ENCODE assay signal across 2 cellular contexts in the genomic region with DNA sequence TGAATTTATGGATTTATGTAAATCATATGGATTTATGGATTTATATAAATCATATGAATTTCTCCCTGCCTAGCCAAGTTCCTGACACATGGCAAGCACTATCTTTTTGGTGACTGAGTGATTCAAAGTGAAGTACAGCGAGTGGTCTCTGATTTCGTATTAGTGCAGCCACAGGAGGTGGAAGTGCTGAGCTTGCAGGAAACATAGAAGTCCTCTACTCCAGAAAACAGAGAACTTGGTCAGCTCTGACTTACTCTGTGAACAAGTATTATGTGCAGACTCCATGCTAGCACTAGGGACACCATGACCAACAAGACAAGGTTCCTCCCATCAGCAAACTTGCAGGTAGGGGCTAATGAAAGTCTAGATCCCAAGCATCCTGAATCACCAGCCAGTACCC.
TF ChIP-seq lines count a peak whose summit lies in the region.

No MANE protein-coding gene starts in this region.

TF ChIP-seq in IMR-90, 13 proteins besides CTCF, POLR2A, EP300 and RAD21 (continued from another document):
- peak; percentile 80 for TF ChIP-seq MAFK (IDR thresholded peaks at IDR 0.05; ENCODE audit: low read depth, low read length)

TF ChIP-seq in liver, 16 proteins besides CTCF, POLR2A, EP300 and RAD21:
- TF ChIP-seq, protein P1, sequence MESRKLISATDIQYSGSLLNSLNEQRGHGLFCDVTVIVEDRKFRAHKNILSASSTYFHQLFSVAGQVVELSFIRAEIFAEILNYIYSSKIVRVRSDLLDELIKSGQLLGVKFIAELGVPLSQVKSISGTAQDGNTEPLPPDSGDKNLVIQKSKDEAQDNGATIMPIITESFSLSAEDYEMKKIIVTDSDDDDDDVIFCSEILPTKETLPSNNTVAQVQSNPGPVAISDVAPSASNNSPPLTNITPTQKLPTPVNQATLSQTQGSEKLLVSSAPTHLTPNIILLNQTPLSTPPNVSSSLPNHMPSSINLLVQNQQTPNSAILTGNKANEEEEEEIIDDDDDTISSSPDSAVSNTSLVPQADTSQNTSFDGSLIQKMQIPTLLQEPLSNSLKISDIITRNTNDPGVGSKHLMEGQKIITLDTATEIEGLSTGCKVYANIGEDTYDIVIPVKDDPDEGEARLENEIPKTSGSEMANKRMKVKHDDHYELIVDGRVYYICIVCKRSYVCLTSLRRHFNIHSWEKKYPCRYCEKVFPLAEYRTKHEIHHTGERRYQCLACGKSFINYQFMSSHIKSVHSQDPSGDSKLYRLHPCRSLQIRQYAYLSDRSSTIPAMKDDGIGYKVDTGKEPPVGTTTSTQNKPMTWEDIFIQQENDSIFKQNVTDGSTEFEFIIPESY (IDR thresholded peaks at IDR 0.05), result peak; percentile 17
- TF ChIP-seq YY1 (IDR thresholded peaks at IDR 0.05) (peak; percentile 45), FOXA2 (IDR thresholded peaks at IDR 0.05) (no peak), SP1 (IDR thresholded peaks at IDR 0.05) (no peak), TAF1 (conservative IDR thresholded peaks at IDR 0.05) (no peak), HNF4A (conservative IDR thresholded peaks at IDR 0.05) (no peak), NR2F2 (IDR thresholded peaks at IDR 0.05) (no peak), EGR1 (IDR thresholded peaks at IDR 0.05; ENCODE audit: low read depth in 2 of 2) (peak; percentile 3 to 37)
- TF ChIP-seq, protein P2, sequence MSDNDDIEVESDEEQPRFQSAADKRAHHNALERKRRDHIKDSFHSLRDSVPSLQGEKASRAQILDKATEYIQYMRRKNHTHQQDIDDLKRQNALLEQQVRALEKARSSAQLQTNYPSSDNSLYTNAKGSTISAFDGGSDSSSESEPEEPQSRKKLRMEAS (IDR thresholded peaks at IDR 0.05), result no peak
- TF ChIP-seq, protein P3, sequence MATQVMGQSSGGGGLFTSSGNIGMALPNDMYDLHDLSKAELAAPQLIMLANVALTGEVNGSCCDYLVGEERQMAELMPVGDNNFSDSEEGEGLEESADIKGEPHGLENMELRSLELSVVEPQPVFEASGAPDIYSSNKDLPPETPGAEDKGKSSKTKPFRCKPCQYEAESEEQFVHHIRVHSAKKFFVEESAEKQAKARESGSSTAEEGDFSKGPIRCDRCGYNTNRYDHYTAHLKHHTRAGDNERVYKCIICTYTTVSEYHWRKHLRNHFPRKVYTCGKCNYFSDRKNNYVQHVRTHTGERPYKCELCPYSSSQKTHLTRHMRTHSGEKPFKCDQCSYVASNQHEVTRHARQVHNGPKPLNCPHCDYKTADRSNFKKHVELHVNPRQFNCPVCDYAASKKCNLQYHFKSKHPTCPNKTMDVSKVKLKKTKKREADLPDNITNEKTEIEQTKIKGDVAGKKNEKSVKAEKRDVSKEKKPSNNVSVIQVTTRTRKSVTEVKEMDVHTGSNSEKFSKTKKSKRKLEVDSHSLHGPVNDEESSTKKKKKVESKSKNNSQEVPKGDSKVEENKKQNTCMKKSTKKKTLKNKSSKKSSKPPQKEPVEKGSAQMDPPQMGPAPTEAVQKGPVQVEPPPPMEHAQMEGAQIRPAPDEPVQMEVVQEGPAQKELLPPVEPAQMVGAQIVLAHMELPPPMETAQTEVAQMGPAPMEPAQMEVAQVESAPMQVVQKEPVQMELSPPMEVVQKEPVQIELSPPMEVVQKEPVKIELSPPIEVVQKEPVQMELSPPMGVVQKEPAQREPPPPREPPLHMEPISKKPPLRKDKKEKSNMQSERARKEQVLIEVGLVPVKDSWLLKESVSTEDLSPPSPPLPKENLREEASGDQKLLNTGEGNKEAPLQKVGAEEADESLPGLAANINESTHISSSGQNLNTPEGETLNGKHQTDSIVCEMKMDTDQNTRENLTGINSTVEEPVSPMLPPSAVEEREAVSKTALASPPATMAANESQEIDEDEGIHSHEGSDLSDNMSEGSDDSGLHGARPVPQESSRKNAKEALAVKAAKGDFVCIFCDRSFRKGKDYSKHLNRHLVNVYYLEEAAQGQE (IDR thresholded peaks at IDR 0.05), result no peak
